Comparison of ENCODE assay signal across 8 cellular contexts in genomic region chr1:169367096-169367685, GRCh38.
DNase-seq lines count a peak whose midpoint lies in the region; ATAC-seq and TF ChIP-seq lines count a peak whose summit lies in the region.

No MANE protein-coding gene starts in this region.

- no peaks in the 10 kb centered on the region for H4K20me1 ChIP-seq in OCI-LY3 (ENCODE audit: insufficient read depth, low read length)

- no peaks in the 10 kb centered on the region for H3K27me3 ChIP-seq in OCI-LY3 (ENCODE audit: low read depth, low read length)

- H3K36me3 Mint-ChIP-seq in stimulated activated naive B cell treated with anti-CD40 and anti-IgM and Interleukin-4, amounts not matched to agents 10 μg/mL and 1 μg/mL and 100 μg/mL, for 72 hours = peaks cover 4 to 10% of the 10 kb centered on the region in 2 donors

- H3K4me2 ChIP-seq in OCI-LY3 (ENCODE audit: low read length) = peak overlapping the region; percentile 91

- peaks cover 10 to 16% of the 10 kb centered on the region in 2 donors for H3K4me1 Mint-ChIP-seq in stimulated activated naive B cell treated with anti-CD40 and anti-IgM and Interleukin-4, amounts not matched to agents 10 μg/mL and 1 μg/mL and 100 μg/mL, for 72 hours

- peak overlapping the region; percentile 66 for H3K9ac ChIP-seq in OCI-LY3 (ENCODE audit: low read length)

- H3K4me3 ChIP-seq in GM08714 (ENCODE audit: low read length) (peak overlapping the region; percentile 89), OCI-LY3 (ENCODE audit: low read length) (peak overlapping the region; percentile 84), fibroblast of pulmonary artery (replicated peaks; ENCODE audit: low read depth, low read length) (peak overlapping the region; percentile 74)

- H3K79me2 ChIP-seq in OCI-LY3 (ENCODE audit: low read length) = peaks cover 9% of the 10 kb centered on the region

- TF ChIP-seq CTCF in OCI-LY3 (IDR thresholded peaks at IDR 0.05; ENCODE audit: low read depth, low read length) (no peak), fibroblast of pulmonary artery (IDR thresholded peaks at IDR 0.05; ENCODE audit: low read length, missing control alignments) (no peak)

- H3K36me3 ChIP-seq in OCI-LY3 (replicated peaks; ENCODE audit: low read depth, low read length) = peaks cover 20% of the 10 kb centered on the region

- DNase-seq in fibroblast of pulmonary artery (ENCODE audit: low read depth) (no peak), retina (peak; percentile 3), islet precursor cell (no peak), OCI-M2 (lab: John Stamatoyannopoulos, UW; ENCODE audit: unreplicated experiment) (no peak)
- no peak for DNase-seq in stimulated activated naive B cell treated with anti-CD40 and anti-IgM and Interleukin-4, amounts not matched to agents 10 μg/mL and 1 μg/mL and 100 μg/mL, for 72 hours

- no peak overlapping the region for H3K4me3 Mint-ChIP-seq in stimulated activated naive B cell treated with anti-CD40 and anti-IgM and Interleukin-4, amounts not matched to agents 10 μg/mL and 1 μg/mL and 100 μg/mL, for 72 hours

- no peak overlapping the region for H3K27ac Mint-ChIP-seq in stimulated activated naive B cell treated with anti-CD40 and anti-IgM and Interleukin-4, amounts not matched to agents 10 μg/mL and 1 μg/mL and 100 μg/mL, for 72 hours

- H2AFZ ChIP-seq in OCI-LY3 (ENCODE audit: low read depth, low read length) = peak overlapping the region; percentile 97

- peaks cover 37% of the 10 kb centered on the region for H3K4me1 ChIP-seq in OCI-LY3 (ENCODE audit: low read length)

- H3K27ac ChIP-seq in OCI-LY3 (ENCODE audit: low read length) = no peak overlapping the region

- H3K27me3 Mint-ChIP-seq in stimulated activated naive B cell treated with anti-CD40 and anti-IgM and Interleukin-4, amounts not matched to agents 10 μg/mL and 1 μg/mL and 100 μg/mL, for 72 hours = no peaks in the 10 kb centered on the region

- peaks cover 4% of the 10 kb centered on the region; the same call in 1 of the 2 replicates for H3K9me3 ChIP-seq in OCI-LY3 (ENCODE audit: insufficient read depth, low read length)

- ATAC-seq in GM21576 (IDR thresholded peaks at IDR 0.05; ENCODE audit: unreplicated experiment) = no peak
- ATAC-seq in stimulated activated naive B cell treated with anti-CD40 and anti-IgM and Interleukin-4, amounts not matched to agents 10 μg/mL and 1 μg/mL and 100 μg/mL, for 72 hours (replicated peaks) = no peak

- H3K9me3 Mint-ChIP-seq in stimulated activated naive B cell treated with anti-CD40 and anti-IgM and Interleukin-4, amounts not matched to agents 10 μg/mL and 1 μg/mL and 100 μg/mL, for 72 hours = peaks cover 0 to 4% of the 10 kb centered on the region in 2 donors
